ENCODE assay signal across 8 cellular contexts in the genomic region with DNA sequence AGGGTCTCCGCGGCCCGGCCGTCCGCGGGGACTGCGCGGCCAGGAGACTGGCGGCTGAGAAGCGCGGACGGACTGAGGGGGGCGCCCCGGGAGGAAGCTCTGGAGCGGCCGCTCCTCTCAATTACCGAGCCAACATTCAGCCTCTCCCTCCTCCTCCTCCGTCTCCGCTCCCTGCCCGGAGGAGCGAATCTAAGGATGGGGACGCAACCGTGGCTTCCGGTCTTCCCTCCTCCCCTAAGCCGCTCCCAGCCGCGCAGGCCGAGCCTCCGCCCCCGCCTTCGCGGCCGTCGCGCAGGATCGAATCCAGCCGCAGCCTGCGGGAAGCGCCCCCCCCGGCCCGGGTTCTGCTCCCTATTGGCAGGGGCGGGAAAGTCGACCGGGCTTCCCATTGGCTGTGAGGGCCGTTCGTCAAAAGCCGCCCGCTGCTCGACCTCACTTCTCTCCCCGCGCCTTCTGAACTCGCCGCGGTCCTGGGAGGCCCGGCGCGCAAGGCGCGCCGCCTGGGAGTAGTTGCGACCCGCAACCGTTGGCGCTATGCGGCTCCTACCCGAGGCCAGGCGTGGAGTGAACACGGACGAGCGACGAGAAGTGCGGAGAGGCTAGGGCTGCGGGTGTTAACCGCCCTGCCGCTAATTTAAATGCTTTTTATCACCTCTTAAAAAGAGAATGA. TPM values are rescaled to one million over a fixed set of nuclear protein-coding genes. Genes with fewer than 3 reads are reported as not detected.
DNase-seq lines count a peak whose midpoint lies in the region; ATAC-seq, FAIRE-seq and TF ChIP-seq lines count a peak whose summit lies in the region.

HNRNPLL (minus strand) TSS at position 197 of the 670 bp plus-strand sequence. CDS start 302 bp downstream, outside the sequence.

- TF ChIP-seq CTCF in KMS-11 (conservative IDR thresholded peaks at IDR 0.05; ENCODE audit: low read depth, low read length) = no peak

- H3K36me3 ChIP-seq in KMS-11 (ENCODE audit: insufficient read depth) = no peaks in the 10 kb centered on the region
- no peaks in the 10 kb centered on the region for H3K36me3 ChIP-seq in muscle layer of colon (ENCODE audit: insufficient read depth, low read length)

- H3K4me2 ChIP-seq in KMS-11 = peak within 1 kb of the TSS; percentile 76

- H3K27me3 ChIP-seq in KMS-11 (ENCODE audit: insufficient read depth, low read depth) = no peaks in the 10 kb centered on the region
- H3K27me3 ChIP-seq in muscle layer of colon (ENCODE audit: control insufficient read depth in 1 of 2, insufficient read depth in 2 of 2, low read length in 2 of 2) = no peaks in the 10 kb centered on the region

- H3K27me3 Mint-ChIP-seq in activated T-cell treated with anti-CD3 and anti-CD28 coated beads, Interleukin-2, amount 50 U/mL, for 72 hours (ENCODE audit: low read depth) = no peaks in the 10 kb centered on the region

- H3K4me3 ChIP-seq in KMS-11 (IDR thresholded peaks at IDR 0.05; ENCODE audit: insufficient read depth, low read depth, low read length) (peak within 1 kb of the TSS; percentile 91), muscle layer of colon (ENCODE audit: low read depth in 1 of 2, low read length in 2 of 2) (peak within 1 kb of the TSS; percentile 83 to 90)

- peak within 1 kb of the TSS; percentile 91 for H2AFZ ChIP-seq in KMS-11 (ENCODE audit: low read depth)

- H3K4me1 Mint-ChIP-seq in activated T-cell treated with anti-CD3 and anti-CD28 coated beads, Interleukin-2, amount 50 U/mL, for 72 hours (ENCODE audit: low read depth) = peaks cover 52% of the 10 kb centered on the region

- peaks cover 42% of the 10 kb centered on the region for H3K79me2 ChIP-seq in KMS-11 (ENCODE audit: insufficient read depth, low read depth)

- peak within 1 kb of the TSS; percentile 60 for H3K9ac ChIP-seq in KMS-11
- H3K9ac ChIP-seq in muscle layer of colon (ENCODE audit: low read length) = peak within 1 kb of the TSS; percentile 72

- no peaks in the 10 kb centered on the region for H3K9me3 Mint-ChIP-seq in activated T-cell treated with anti-CD3 and anti-CD28 coated beads, Interleukin-2, amount 50 U/mL, for 72 hours

- H3K27ac ChIP-seq in KMS-11 = peak within 1 kb of the TSS; percentile 39
- H3K27ac ChIP-seq in muscle layer of colon (ENCODE audit: low read depth, low read length) = peak within 1 kb of the TSS; percentile 98

- peak within 1 kb of the TSS; percentile 92 to 94 for H3K4me3 Mint-ChIP-seq in activated T-cell treated with anti-CD3 and anti-CD28 coated beads, Interleukin-2, amount 50 U/mL, for 72 hours

- ATAC-seq in GM21717 (IDR thresholded peaks at IDR 0.05; ENCODE audit: unreplicated experiment) (peak; percentile 74), esophagus mucosa (peak; percentile 98)
- ATAC-seq in activated T-cell treated with anti-CD3 and anti-CD28 coated beads, Interleukin-2, amount 50 U/mL, for 72 hours (replicated peaks in 1 of 2) = peak; percentile 83 to 88

- H3K36me3 Mint-ChIP-seq in activated T-cell treated with anti-CD3 and anti-CD28 coated beads, Interleukin-2, amount 50 U/mL, for 72 hours (ENCODE audit: insufficient read depth in 2 of 2) = peaks cover 4 to 7% of the 10 kb centered on the region in 2 donors

- peak within 1 kb of the TSS; percentile 88 for H3K27ac Mint-ChIP-seq in activated T-cell treated with anti-CD3 and anti-CD28 coated beads, Interleukin-2, amount 50 U/mL, for 72 hours

- FAIRE-seq in RCC 7860 (lab: Jason Lieb, UNC) = no peak

- no peaks in the 10 kb centered on the region for H4K20me1 ChIP-seq in KMS-11 (ENCODE audit: insufficient read depth)

- DNase-seq in DMS114 treated with DMSO at 0.1 percent for 48 hours (lab: John Stamatoyannopoulos, UW; ENCODE audit: unreplicated experiment) = peak; percentile 91
- DNase-seq in RCC 7860 (ENCODE audit: low spot score) = peak; percentile 88
- DNase-seq in activated T-cell treated with anti-CD3 and anti-CD28 coated beads, Interleukin-2, amount 50 U/mL, for 72 hours = peak; percentile 95 to 97
- DNase-seq in stimulated activated CD8-positive, alpha-beta memory T cell treated with anti-CD3 and anti-CD28 coated beads, Interleukin-7, amount 100 ng/mL, for 1 hour (ENCODE audit: low read depth in 2 of 2) = peak; percentile 86 to 89

- H3K4me1 ChIP-seq in KMS-11 (ENCODE audit: low read depth, poor library complexity, severe bottlenecking) (peaks cover 67% of the 10 kb centered on the region), muscle layer of colon (ENCODE audit: insufficient read depth, low read length) (peaks cover 29% of the 10 kb centered on the region)

- H3K9me3 ChIP-seq in muscle layer of colon (ENCODE audit: low read length) = no peaks in the 10 kb centered on the region

RNA-seq across cellular contexts. Expression of gene HNRNPLL, which starts in this region (rescaled TPM):
- total RNA-seq in activated T-cell treated with anti-CD3 and anti-CD28 coated beads, Interleukin-2, amount 50 U/mL, for 72 hours = 10 to 100 TPM; 63.7 to 80.7 TPM
- total RNA-seq in esophagus mucosa = 14.2 TPM

Comparison
In these comparisons a context has a peak if more than half of its experiments do, and no peak if none do; other contexts are left out.
1. Peak in every context shown above with its lines: DNase-seq, ATAC-seq, H3K4me3 ChIP-seq and H3K27ac ChIP-seq.